In genomic region chr4:33518852-33519251, GRCh38 we compare ENCODE assay signal across 27 cellular contexts.
"Had no signal": no experiment of that assay in that cellular context is flagged by ENCODE, and none has a peak within 500 bp of the region (broad histone marks: within the 10 kb centered on the region; RNA-seq: fewer than 3 reads in every experiment).

No MANE protein-coding gene starts in this region.

- H3K4me2 ChIP-seq: hepatocyte had no signal

- ATAC-seq: left cardiac atrium; left lung; lower lobe of right lung; natural killer cell; right cardiac atrium; sciatic nerve; stimulated activated effector memory CD8-positive, alpha-beta T cell treated with anti-CD3 and anti-CD28 coated beads, Interleukin-12 subunit alpha, Interleukin-12 subunit beta, amount 100 ng/mL, for 72 hours; stimulated activated naive CD8-positive, alpha-beta T cell treated with anti-CD3 and anti-CD28 coated beads, Interleukin-15, amount 100 ng/mL, for 72 hours had no signal

- H3K4me1 ChIP-seq: left lung, lower lobe of right lung, tibial nerve, uterus had no signal

- H3K79me2 ChIP-seq: hepatocyte had no signal

- H3K27ac ChIP-seq: hepatocyte, left lung, lower lobe of right lung, ovary, skin epidermis, tibial nerve, uterus had no signal

- H2AFZ ChIP-seq: hepatocyte had no signal

- H3K27me3 Mint-ChIP-seq: naive B cell; progenitor cell of endocrine pancreas; stimulated activated naive CD8-positive, alpha-beta T cell treated with anti-CD3 and anti-CD28 coated beads, Interleukin-15, amount 100 ng/mL, for 72 hours; type B pancreatic cell had no signal

- H3K4me3 ChIP-seq: hepatocyte, left lung, lower lobe of right lung, ovary, skin epidermis, tibial nerve, uterus had no signal

- H3K27ac Mint-ChIP-seq: mesothelial cell of epicardium; naive B cell; natural killer cell; nephron progenitor cell; progenitor cell of endocrine pancreas; stimulated activated effector memory CD8-positive, alpha-beta T cell treated with anti-CD3 and anti-CD28 coated beads, Interleukin-12 subunit alpha, Interleukin-12 subunit beta, amount 100 ng/mL, for 72 hours; stimulated activated naive CD8-positive, alpha-beta T cell treated with anti-CD3 and anti-CD28 coated beads, Interleukin-15, amount 100 ng/mL, for 72 hours; type B pancreatic cell had no signal

- DNase-seq: islet precursor cell; left cardiac atrium; left lung; lower lobe of right lung; mesendoderm; naive B cell; natural killer cell; nephron progenitor cell; ovary; retina; right cardiac atrium; stimulated activated CD4-positive, alpha-beta T cell treated with anti-CD3 and anti-CD28 coated beads, Interleukin-12 subunit alpha, Interleukin-12 subunit beta, amount 100 ng/mL, for 4 hours; stimulated activated CD4-positive, alpha-beta T cell treated with anti-CD3 and anti-CD28 coated beads, Interleukin-15, amount 100 ng/mL, for 24 hours; stimulated activated CD4-positive, alpha-beta T cell treated with anti-CD3 and anti-CD28 coated beads, Interleukin-2, amount 100 ng/mL, for 24 hours; stimulated activated CD4-positive, alpha-beta T cell treated with anti-CD3 and anti-CD28 coated beads, Interleukin-4, amount 100 ng/mL, for 1 hour; stimulated activated naive CD4-positive, alpha-beta T cell; stimulated activated naive CD8-positive, alpha-beta T cell treated with anti-CD3 and anti-CD28 coated beads, Interleukin-15, amount 100 ng/mL, for 72 hours; substantia nigra; uterus had no signal

- H3K27me3 ChIP-seq: hepatocyte, left lung, ovary, tibial nerve, uterus had no signal

- H3K9me3 ChIP-seq: ovary, uterus had no signal

- H3K36me3 ChIP-seq: left lung, lower lobe of right lung, ovary, tibial nerve, uterus had no signal

- H3K4me3 Mint-ChIP-seq: mesothelial cell of epicardium; naive B cell; natural killer cell; nephron progenitor cell; stimulated activated effector memory CD8-positive, alpha-beta T cell treated with anti-CD3 and anti-CD28 coated beads, Interleukin-12 subunit alpha, Interleukin-12 subunit beta, amount 100 ng/mL, for 72 hours; stimulated activated naive CD8-positive, alpha-beta T cell treated with anti-CD3 and anti-CD28 coated beads, Interleukin-15, amount 100 ng/mL, for 72 hours; type B pancreatic cell had no signal

- H3K4me1 Mint-ChIP-seq: mesothelial cell of epicardium; naive B cell; natural killer cell; nephron progenitor cell; stimulated activated effector memory CD8-positive, alpha-beta T cell treated with anti-CD3 and anti-CD28 coated beads, Interleukin-12 subunit alpha, Interleukin-12 subunit beta, amount 100 ng/mL, for 72 hours; stimulated activated naive CD8-positive, alpha-beta T cell treated with anti-CD3 and anti-CD28 coated beads, Interleukin-15, amount 100 ng/mL, for 72 hours had no signal

- H3K36me3 Mint-ChIP-seq: naive B cell; natural killer cell; stimulated activated effector memory CD8-positive, alpha-beta T cell treated with anti-CD3 and anti-CD28 coated beads, Interleukin-12 subunit alpha, Interleukin-12 subunit beta, amount 100 ng/mL, for 72 hours had no signal
